ENCODE assay signal across 2 cellular contexts in genomic region chr1:28243685-28244439, GRCh38.
A peak's percentile ranks its signal among the peaks of the same experiment; 100 is the strongest.
TF ChIP-seq lines count a peak whose summit lies in the region.

No MANE protein-coding gene starts in this region.

TF ChIP-seq in HepG2, 621 proteins besides CTCF, POLR2A, EP300 and RAD21:
- TF ChIP-seq CEBPG (CRISPR knock-in tag; IDR thresholded peaks at IDR 0.05), result peak; percentile 68
- peak; percentile 63; the same call in 1 of the 2 replicates for TF ChIP-seq CEBPB (IDR thresholded peaks at IDR 0.05; ENCODE audit: borderline replicate concordance, low read depth, low read length)
- TF ChIP-seq GATA4 (IDR thresholded peaks at IDR 0.05; ENCODE audit: borderline replicate concordance, low read depth), result no peak
- TF ChIP-seq TCF7 (IDR thresholded peaks at IDR 0.05; ENCODE audit: low read depth), result no peak

TF ChIP-seq in WTC11, 78 proteins besides CTCF, POLR2A, EP300 and RAD21:
- TF ChIP-seq TCF7 (CRISPR knock-in tag; IDR thresholded peaks at IDR 0.05; ENCODE audit: low read depth) (no peak), IRF1 (CRISPR knock-in tag; IDR thresholded peaks at IDR 0.05) (no peak), ZNF281 (CRISPR knock-in tag; IDR thresholded peaks at IDR 0.05) (no peak), SMAD4 (CRISPR knock-in tag; IDR thresholded peaks at IDR 0.05) (no peak), ZNF232 (CRISPR knock-in tag; IDR thresholded peaks at IDR 0.05) (no peak), SMAD3 (CRISPR knock-in tag; IDR thresholded peaks at IDR 0.05; ENCODE audit: borderline replicate concordance) (no peak)
